In the genomic region with DNA sequence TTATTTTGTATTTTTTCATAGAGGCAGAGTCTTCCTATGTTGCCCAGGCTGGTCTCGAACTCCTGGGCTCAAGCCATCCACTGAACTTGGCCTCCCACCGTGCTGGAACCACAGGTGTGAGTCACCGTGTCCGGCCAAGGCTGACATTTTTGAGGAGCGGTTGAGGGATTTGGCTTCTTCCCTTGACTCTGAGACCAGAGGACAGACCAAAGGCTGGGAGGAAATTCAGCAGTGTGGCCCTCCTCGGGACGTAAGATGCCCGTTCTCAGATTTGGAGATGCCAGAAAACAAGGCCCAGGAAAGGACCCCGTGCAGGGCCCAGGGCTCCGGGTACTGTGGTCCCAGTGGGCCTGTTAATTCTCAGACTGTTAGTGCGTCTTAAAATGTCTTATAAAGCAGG, we compare ENCODE assay signal across 16 cellular contexts.
"Had no signal": no experiment of that assay in that cellular context is flagged by ENCODE, and none has a peak within 500 bp of the region (broad histone marks: within the 10 kb centered on the region; RNA-seq: fewer than 3 reads in every experiment).

No MANE protein-coding gene starts in this region.

- H3K27me3 Mint-ChIP-seq: activated naive CD8-positive, alpha-beta T cell; memory B cell had no signal

- H3K27ac ChIP-seq: brain microvascular endothelial cell, gastroesophageal sphincter, left ventricle myocardium inferior, parathyroid adenoma had no signal

- H3K27ac Mint-ChIP-seq: activated naive CD8-positive, alpha-beta T cell; activated T-cell treated with anti-CD3 and anti-CD28 coated beads, Interleukin-2, amount 50 U/mL, for 72 hours; memory B cell; naive thymus-derived CD4-positive, alpha-beta T cell; stimulated activated memory B cell treated with anti-CD40 and anti-IgM and Interleukin-4, amounts not matched to agents 10 μg/mL and 1 μg/mL and 100 μg/mL, for 72 hours had no signal

- H3K4me3 Mint-ChIP-seq: activated naive CD8-positive, alpha-beta T cell; activated T-cell treated with anti-CD3 and anti-CD28 coated beads, Interleukin-2, amount 50 U/mL, for 72 hours; memory B cell; naive thymus-derived CD4-positive, alpha-beta T cell; stimulated activated memory B cell treated with anti-CD40 and anti-IgM and Interleukin-4, amounts not matched to agents 10 μg/mL and 1 μg/mL and 100 μg/mL, for 72 hours had no signal

- H3K4me1 Mint-ChIP-seq: memory B cell; naive thymus-derived CD4-positive, alpha-beta T cell; stimulated activated memory B cell treated with anti-CD40 and anti-IgM and Interleukin-4, amounts not matched to agents 10 μg/mL and 1 μg/mL and 100 μg/mL, for 72 hours had no signal

- H3K4me3 ChIP-seq: gastroesophageal sphincter, left ventricle myocardium inferior, mucosa of descending colon had no signal

- H3K79me2 ChIP-seq: parathyroid adenoma had no signal

- H2AFZ ChIP-seq: parathyroid adenoma had no signal

- H3K4me1 ChIP-seq: gastroesophageal sphincter, left ventricle myocardium inferior, parathyroid adenoma had no signal

- ATAC-seq: activated T-cell treated with anti-CD3 and anti-CD28 coated beads, Interleukin-2, amount 50 U/mL, for 72 hours; gastroesophageal sphincter; mucosa of descending colon; naive thymus-derived CD4-positive, alpha-beta T cell; SK-N-SH treated with all-trans-retinoic acid at 6 μM for 48 hours; stimulated activated memory B cell treated with anti-CD40 and anti-IgM and Interleukin-4, amounts not matched to agents 10 μg/mL and 1 μg/mL and 100 μg/mL, for 72 hours had no signal

- H3K36me3 ChIP-seq: brain microvascular endothelial cell, gastroesophageal sphincter, left ventricle myocardium inferior had no signal

- H3K36me3 Mint-ChIP-seq: activated naive CD8-positive, alpha-beta T cell; memory B cell; naive thymus-derived CD4-positive, alpha-beta T cell; stimulated activated memory B cell treated with anti-CD40 and anti-IgM and Interleukin-4, amounts not matched to agents 10 μg/mL and 1 μg/mL and 100 μg/mL, for 72 hours had no signal

- DNase-seq: activated CD4-positive, CD25-positive, alpha-beta regulatory T cell treated with anti-CD3 and anti-CD28 coated beads, Interleukin-2, amount 50 U/mL, for 72 hours; activated gamma-delta T cell; activated T-cell treated with anti-CD3 and anti-CD28 coated beads, Interleukin-2, amount 50 U/mL, for 72 hours; amniotic stem cell; brain microvascular endothelial cell; left ventricle myocardium inferior; mucosa of descending colon; naive thymus-derived CD4-positive, alpha-beta T cell; stimulated activated CD4-positive, alpha-beta T cell treated with anti-CD3 and anti-CD28 coated beads, Interleukin-2, amount 100 ng/mL, for 48 hours; trophoblast cell had no signal

- H3K27me3 ChIP-seq: brain microvascular endothelial cell had no signal

- H3K9me3 Mint-ChIP-seq: activated T-cell treated with anti-CD3 and anti-CD28 coated beads, Interleukin-2, amount 50 U/mL, for 72 hours; memory B cell; naive thymus-derived CD4-positive, alpha-beta T cell; stimulated activated memory B cell treated with anti-CD40 and anti-IgM and Interleukin-4, amounts not matched to agents 10 μg/mL and 1 μg/mL and 100 μg/mL, for 72 hours had no signal

- H3K9me3 ChIP-seq: gastroesophageal sphincter, left ventricle myocardium inferior, mucosa of descending colon had no signal
